In genomic region chr4:134078230-134078914, GRCh38 we compare ENCODE assay signal across 16 cellular contexts.
DNase-seq lines count a peak whose midpoint lies in the region; ATAC-seq and TF ChIP-seq lines count a peak whose summit lies in the region.
"Had no signal": no experiment of that assay in that cellular context is flagged by ENCODE, and none has a peak within 500 bp of the region (broad histone marks: within the 10 kb centered on the region; RNA-seq: fewer than 3 reads in every experiment).

No MANE protein-coding gene starts in this region.

- peak overlapping the region; percentile 49 for H2AFZ ChIP-seq in smooth muscle cell (ENCODE audit: low read depth)

- WGBS in smooth muscle cell (ENCODE audit: low lambda C conversion rate), result 79% methylated on average over 11 of the region's 11 CpGs

- no peaks in the 10 kb centered on the region for H3K27me3 ChIP-seq in smooth muscle cell (ENCODE audit: low read depth)
- H3K27me3 ChIP-seq: cardiac muscle cell, sigmoid colon had no signal

- no peak for DNase-seq in smooth muscle cell (lab: John Stamatoyannopoulos, UW; ENCODE audit: unreplicated experiment)
- no peak for DNase-seq in mucosa of descending colon
- DNase-seq in RKO (ENCODE audit: low spot score), result no peak
- no peak for DNase-seq in NCI-H1048 (lab: John Stamatoyannopoulos, UW)
- DNase-seq: activated CD8-positive, alpha-beta T cell treated with anti-CD3 and anti-CD28 coated beads, Interleukin-2, amount 10 ng/mL, durations not matched to agents 7 days and 5 days; activated naive CD4-positive, alpha-beta T cell treated with anti-CD3 and anti-CD28 coated beads, Interleukin-2, amount 10 ng/mL, durations not matched to agents 7 days and 5 days; CD8-positive, alpha-beta memory T cell; hypothalamus; left ventricle myocardium superior; sigmoid colon; T1000 had no signal

- H3K9me3 ChIP-seq in smooth muscle cell (replicated peaks; ENCODE audit: low read depth) (peaks cover 3% of the 10 kb centered on the region), mucosa of descending colon (no peaks in the 10 kb centered on the region)
- H3K9me3 ChIP-seq: sigmoid colon had no signal

- no peak overlapping the region for H3K4me3 ChIP-seq in smooth muscle cell
- H3K4me3 ChIP-seq in mucosa of descending colon, result no peak overlapping the region
- H3K4me3 ChIP-seq: cardiac muscle cell had no signal

- intact Hi-C loops in mucosa of descending colon (cut with DNase I, micrococcal nuclease), result no loop called here

- ATAC-seq in GM18868 (IDR thresholded peaks at IDR 0.05; ENCODE audit: unreplicated experiment) (peak; percentile 98), HG02588 (IDR thresholded peaks at IDR 0.05; ENCODE audit: unreplicated experiment) (peak; percentile 83), HG03469 (IDR thresholded peaks at IDR 0.05; ENCODE audit: unreplicated experiment) (peak; percentile 71), mucosa of descending colon (no peak)
- ATAC-seq: activated CD8-positive, alpha-beta T cell treated with anti-CD3 and anti-CD28 coated beads, Interleukin-2, amount 10 ng/mL, durations not matched to agents 7 days and 5 days; left ventricle myocardium superior; Right ventricle myocardium inferior had no signal

- H3K4me2 ChIP-seq in smooth muscle cell, result peak overlapping the region; percentile 69

- no peaks in the 10 kb centered on the region for H3K36me3 ChIP-seq in smooth muscle cell (ENCODE audit: low read depth)
- no peaks in the 10 kb centered on the region for H3K36me3 ChIP-seq in mucosa of descending colon (ENCODE audit: low read depth)
- H3K36me3 ChIP-seq: cardiac muscle cell, sigmoid colon had no signal

- H4K20me1 ChIP-seq in smooth muscle cell (ENCODE audit: low read depth), result no peaks in the 10 kb centered on the region

- no peak overlapping the region for H3K9ac ChIP-seq in smooth muscle cell (ENCODE audit: low read depth)

- no peak overlapping the region for H3K27ac ChIP-seq in smooth muscle cell (ENCODE audit: low read depth)
- H3K27ac ChIP-seq: cardiac muscle cell, sigmoid colon had no signal

- H3K79me2 ChIP-seq in smooth muscle cell (ENCODE audit: low read depth), result no peaks in the 10 kb centered on the region

- peaks cover 9% of the 10 kb centered on the region for H3F3A ChIP-seq in smooth muscle cell (ENCODE audit: low read depth)

- H3K4me1 ChIP-seq in smooth muscle cell (ENCODE audit: low read depth), result peaks cover 7% of the 10 kb centered on the region
- H3K4me1 ChIP-seq in mucosa of descending colon (ENCODE audit: low read depth), result no peaks in the 10 kb centered on the region

- TF ChIP-seq CTCF in smooth muscle cell (IDR thresholded peaks at IDR 0.05; ENCODE audit: borderline replicate concordance, insufficient read depth, poor library complexity, severe bottlenecking) (no peak), mucosa of descending colon (IDR thresholded peaks at IDR 0.05) (no peak)
